ENCODE assay signal across 19 cellular contexts in genomic region chr14:105210266-105211025, GRCh38. TPM values are rescaled to one million over a fixed set of nuclear protein-coding genes. Genes with fewer than 3 reads are reported as not detected.
"Had no signal": no experiment of that assay in that cellular context is flagged by ENCODE, and none has a peak within 500 bp of the region (broad histone marks: within the 10 kb centered on the region; RNA-seq: fewer than 3 reads in every experiment).

No MANE protein-coding gene starts in this region.

- H3K9me3 ChIP-seq: SJCRH30 had no signal

- H3K4me3 ChIP-seq: SJCRH30, SK-N-MC had no signal

- DNase-seq: KBM-7, MV-4-11, NCI-H1048, NCI-H1105, NCI-H1417, NCI-H1436 treated with DMSO at 0.1 percent for 48 hours, NCI-H1694, NCI-H187 treated with DMSO at 0.1 percent for 48 hours, NCI-H2029 treated with DMSO at 0.1 percent for 48 hours, NCI-H2171, NCI-H226, NCI-H446, NCI-H510A, NCI-H524 treated with DMSO at 0.1 percent for 48 hours, NCI-H69, NCI-H774, SHP77 treated with DMSO at 0.1 percent for 48 hours, SJCRH30 had no signal

- H3K27ac ChIP-seq: SJCRH30, SK-N-MC had no signal

- H3K36me3 ChIP-seq: SJCRH30 had no signal

- H3K27me3 ChIP-seq: SJCRH30 had no signal

RNA-seq across cellular contexts. Expression of gene BTBD6, which starts 37.9 kb away (rescaled TPM):
- total RNA-seq: SJCRH30 had no signal
